Comparison of ENCODE assay signal across 9 cellular contexts in the genomic region with DNA sequence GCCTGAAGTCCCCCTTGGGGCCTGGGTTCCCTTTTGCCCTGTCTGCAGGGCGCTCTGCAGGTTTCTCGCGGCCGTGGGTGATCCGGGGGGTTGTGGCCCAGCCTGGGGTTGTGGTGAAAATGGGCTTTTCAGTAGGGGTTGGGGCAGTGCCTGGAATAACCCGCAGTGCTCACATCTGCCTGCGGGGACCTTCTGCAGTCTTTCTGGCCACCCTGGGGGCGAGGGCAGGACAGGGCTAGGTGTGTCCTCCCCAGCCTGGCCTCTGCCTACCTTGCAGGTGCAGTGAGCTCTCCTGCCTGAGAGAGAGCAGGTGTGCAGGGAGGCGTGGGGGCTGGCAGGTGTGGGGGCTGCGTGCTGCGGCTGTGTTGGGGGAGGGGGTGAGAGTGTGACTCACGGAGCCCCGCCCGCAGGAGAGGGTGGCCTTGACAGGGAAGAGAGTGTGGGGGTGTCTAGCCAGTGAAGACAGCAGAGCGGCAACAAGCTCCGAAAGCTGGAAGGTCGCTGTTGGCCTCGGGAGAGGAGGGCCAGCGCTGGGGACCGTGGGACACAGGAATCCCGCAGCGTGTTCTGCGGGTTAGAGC.
A peak's percentile ranks its signal among the peaks of the same experiment; 100 is the strongest.
DNase-seq lines count a peak whose midpoint lies in the region; ATAC-seq and TF ChIP-seq lines count a peak whose summit lies in the region.
"Had no signal": no experiment of that assay in that cellular context is flagged by ENCODE, and none has a peak within 500 bp of the region (broad histone marks: within the 10 kb centered on the region; RNA-seq: fewer than 3 reads in every experiment).

No MANE protein-coding gene starts in this region.

- TF ChIP-seq CTCF in RWPE2 (IDR thresholded peaks at IDR 0.05; ENCODE audit: poor library complexity, severe bottlenecking) (no peak), spleen (IDR thresholded peaks at IDR 0.05 in 8 of 11, conservative IDR thresholded peaks at IDR 0.05 in 3 of 11) (no peak)

- H3K36me3 ChIP-seq in RWPE2 (ENCODE audit: low read depth) = no peaks in the 10 kb centered on the region
- no peaks in the 10 kb centered on the region for H3K36me3 ChIP-seq in iPS-15b (ENCODE audit: control insufficient read depth, insufficient read depth, low read length)
- no peaks in the 10 kb centered on the region for H3K36me3 ChIP-seq in spleen

- H3K36me3 Mint-ChIP-seq in stimulated activated effector memory CD8-positive, alpha-beta T cell treated with anti-CD3 and anti-CD28 coated beads, Interleukin-12 subunit alpha, Interleukin-12 subunit beta, amount 100 ng/mL, for 72 hours = no peaks in the 10 kb centered on the region

- peaks cover 20% of the 10 kb centered on the region for H3K4me1 Mint-ChIP-seq in stimulated activated effector memory CD8-positive, alpha-beta T cell treated with anti-CD3 and anti-CD28 coated beads, Interleukin-12 subunit alpha, Interleukin-12 subunit beta, amount 100 ng/mL, for 72 hours

- DNase-seq in cardiac septum (ENCODE audit: low spot score) (peak; percentile 53), Right ventricle myocardium inferior (ENCODE audit: missing footprints) (no peak), RWPE2 (ENCODE audit: low spot score) (no peak), spleen (no peak), NK-92 (lab: John Stamatoyannopoulos, UW; ENCODE audit: unreplicated experiment) (no peak), amniotic stem cell (lab: John Stamatoyannopoulos, UW) (no peak)
- peak in 1 of 2 donors; percentile 46 for DNase-seq in stimulated activated effector memory CD8-positive, alpha-beta T cell treated with anti-CD3 and anti-CD28 coated beads, Interleukin-12 subunit alpha, Interleukin-12 subunit beta, amount 100 ng/mL, for 72 hours (ENCODE audit: low spot score in 2 of 2)
- DNase-seq: DMS153 had no signal

- no peaks in the 10 kb centered on the region for H3K4me1 ChIP-seq in RWPE2 (ENCODE audit: insufficient read depth, poor library complexity, severe bottlenecking)
- peaks cover 2% of the 10 kb centered on the region for H3K4me1 ChIP-seq in iPS-15b (ENCODE audit: control insufficient read depth, insufficient read depth, low read length)
- H3K4me1 ChIP-seq in spleen = peaks cover 0 to 20% (median 13%) of the 10 kb centered on the region in 6 donors

- TF ChIP-seq POLR2A in spleen (IDR thresholded peaks at IDR 0.05) = no peak

- intact Hi-C loops in cardiac septum (cut with DNase I) (no loop called here), Right ventricle myocardium inferior (cut with DNase I) (no loop called here), spleen (cut with DNase I; ENCODE audit: low total_unique reads) (no loop called here)

- H3K4me3 Mint-ChIP-seq in stimulated activated effector memory CD8-positive, alpha-beta T cell treated with anti-CD3 and anti-CD28 coated beads, Interleukin-12 subunit alpha, Interleukin-12 subunit beta, amount 100 ng/mL, for 72 hours = peak overlapping the region; percentile 4

- H3K9me3 ChIP-seq in RWPE2 (ENCODE audit: severe bottlenecking) = no peaks in the 10 kb centered on the region
- H3K9me3 ChIP-seq in iPS-15b (ENCODE audit: control insufficient read depth, insufficient read depth, low read length) = no peaks in the 10 kb centered on the region
- H3K9me3 ChIP-seq in spleen = peaks cover 0 to 16% (median 0%) of the 10 kb centered on the region in 8 donors

- 18 to 25% (median 22%) methylated on average over 18 to 23 of the region's 23 CpGs for WGBS in spleen, 5 donors

- H3K27ac Mint-ChIP-seq in stimulated activated effector memory CD8-positive, alpha-beta T cell treated with anti-CD3 and anti-CD28 coated beads, Interleukin-12 subunit alpha, Interleukin-12 subunit beta, amount 100 ng/mL, for 72 hours = no peak overlapping the region

- peaks cover 43% of the 10 kb centered on the region for H3K27me3 ChIP-seq in RWPE2 (ENCODE audit: insufficient read depth, poor library complexity, severe bottlenecking)
- peaks cover 38% of the 10 kb centered on the region for H3K27me3 ChIP-seq in iPS-15b (ENCODE audit: control insufficient read depth, insufficient read depth, low read length)
- peaks cover 0 to 94% (median 49%) of the 10 kb centered on the region in 7 donors for H3K27me3 ChIP-seq in spleen (replicated peaks in 1 of 7)

- no peak overlapping the region for H3K27ac ChIP-seq in RWPE2 (ENCODE audit: poor library complexity, severe bottlenecking)
- no peak overlapping the region for H3K27ac ChIP-seq in spleen

- H3K9ac ChIP-seq in iPS-15b (ENCODE audit: low read depth, low read length) = no peak overlapping the region

- H3K9me3 Mint-ChIP-seq in stimulated activated effector memory CD8-positive, alpha-beta T cell treated with anti-CD3 and anti-CD28 coated beads, Interleukin-12 subunit alpha, Interleukin-12 subunit beta, amount 100 ng/mL, for 72 hours = no peaks in the 10 kb centered on the region

- H3K4me3 ChIP-seq in RWPE2 (ENCODE audit: severe bottlenecking) = no peak overlapping the region
- H3K4me3 ChIP-seq in iPS-15b (ENCODE audit: low read depth, low read length) = peak overlapping the region; percentile 48
- H3K4me3 ChIP-seq in spleen = no peak overlapping the region

- ATAC-seq in Right ventricle myocardium inferior (no peak), RWPE2 (ENCODE audit: low read depth) (peak; percentile 29)
- peak; percentile 33 for ATAC-seq in stimulated activated effector memory CD8-positive, alpha-beta T cell treated with anti-CD3 and anti-CD28 coated beads, Interleukin-12 subunit alpha, Interleukin-12 subunit beta, amount 100 ng/mL, for 72 hours
